23 cellular contexts compared by ENCODE assay signal in the genomic region with DNA sequence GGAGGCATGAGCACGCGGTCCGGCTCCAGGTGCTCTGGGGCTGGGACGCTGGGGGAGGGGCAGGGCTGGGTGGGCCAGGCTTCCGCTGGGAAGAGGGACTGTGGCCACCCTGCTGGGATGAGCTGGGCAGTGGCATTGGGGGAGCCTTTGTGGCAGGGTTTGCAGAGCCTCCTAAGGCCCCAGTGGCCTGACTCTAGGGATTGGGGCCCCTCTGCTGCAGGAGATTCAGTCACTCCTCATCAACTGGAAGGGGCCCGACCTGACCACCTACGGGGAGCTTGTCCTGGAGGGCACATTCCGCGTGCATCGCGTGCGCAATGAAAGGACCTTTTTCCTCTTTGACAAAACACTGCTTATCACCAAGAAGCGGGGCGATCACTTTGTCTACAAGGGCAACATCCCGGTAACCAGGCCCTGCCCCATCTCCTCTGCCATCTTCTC. TPM values are rescaled to one million over a fixed set of nuclear protein-coding genes. Genes with fewer than 3 reads are reported as not detected.
DNase-seq lines count a peak whose midpoint lies in the region; ATAC-seq, FAIRE-seq and TF ChIP-seq lines count a peak whose summit lies in the region.
"Had no signal": no experiment of that assay in that cellular context is flagged by ENCODE, and none has a peak within 500 bp of the region (broad histone marks: within the 10 kb centered on the region; RNA-seq: fewer than 3 reads in every experiment).

No MANE protein-coding gene starts in this region.

- no peak overlapping the region for H3K4me3 Mint-ChIP-seq in activated CD4-positive, alpha-beta memory T cell treated with anti-CD3 and anti-CD28 coated beads, Interleukin-2, amount 10 ng/mL, durations not matched to agents 7 days and 5 days
- H3K4me3 Mint-ChIP-seq in activated CD4-positive, alpha-beta memory T cell treated with anti-CD3 and anti-CD28 coated beads for 36 hours: no peak overlapping the region
- H3K4me3 Mint-ChIP-seq in Caco-2 (ENCODE audit: unreplicated experiment): no peak overlapping the region
- H3K4me3 Mint-ChIP-seq in effector memory CD8-positive, alpha-beta T cell: no peak overlapping the region
- H3K4me3 Mint-ChIP-seq in activated T-helper 1 cell treated with anti-CD3 and anti-CD28 coated beads, Interleukin-12 subunit alpha, Interleukin-12 subunit beta, Interleukin-2, Interleukin-4 antibody, amounts not matched to agents 30 ng/mL and 10 ng/mL and 1 ng/mL, durations not matched to agents 14 hours and 24 hours and 36 hours: no peak overlapping the region
- no peak overlapping the region for H3K4me3 Mint-ChIP-seq in activated naive CD4-positive, alpha-beta T cell treated with anti-CD3 and anti-CD28 coated beads for 36 hours
- H3K4me3 Mint-ChIP-seq: B cell had no signal

- peak overlapping the region; percentile 86 for H3K27ac ChIP-seq in neutrophil
- H3K27ac ChIP-seq: GM23248 had no signal

- no peaks in the 10 kb centered on the region for H3K27me3 Mint-ChIP-seq in activated CD4-positive, alpha-beta memory T cell treated with anti-CD3 and anti-CD28 coated beads, Interleukin-2, amount 10 ng/mL, durations not matched to agents 7 days and 5 days
- no peaks in the 10 kb centered on the region for H3K27me3 Mint-ChIP-seq in activated CD4-positive, alpha-beta memory T cell treated with anti-CD3 and anti-CD28 coated beads for 36 hours
- no peaks in the 10 kb centered on the region for H3K27me3 Mint-ChIP-seq in Caco-2 (ENCODE audit: insufficient read depth, unreplicated experiment)
- H3K27me3 Mint-ChIP-seq in effector memory CD8-positive, alpha-beta T cell: no peaks in the 10 kb centered on the region
- H3K27me3 Mint-ChIP-seq in activated T-helper 1 cell treated with anti-CD3 and anti-CD28 coated beads, Interleukin-12 subunit alpha, Interleukin-12 subunit beta, Interleukin-2, Interleukin-4 antibody, amounts not matched to agents 30 ng/mL and 10 ng/mL and 1 ng/mL, durations not matched to agents 14 hours and 24 hours and 36 hours (ENCODE audit: insufficient read depth): no peaks in the 10 kb centered on the region
- no peaks in the 10 kb centered on the region for H3K27me3 Mint-ChIP-seq in activated naive CD4-positive, alpha-beta T cell treated with anti-CD3 and anti-CD28 coated beads for 36 hours (ENCODE audit: low read depth)

- POLR2A ChIA-PET in activated CD4-positive, alpha-beta memory T cell treated with anti-CD3 and anti-CD28 coated beads, Interleukin-2, amount 10 ng/mL, durations not matched to agents 7 days and 5 days (lab: Charles Lee): no interaction called here
- POLR2A ChIA-PET in activated CD4-positive, alpha-beta memory T cell treated with anti-CD3 and anti-CD28 coated beads for 36 hours (lab: Charles Lee): no interaction called here
- POLR2A ChIA-PET in Caco-2 (lab: Charles Lee): no interaction called here

- no peak for DNase-seq in activated CD4-positive, alpha-beta memory T cell treated with anti-CD3 and anti-CD28 coated beads, Interleukin-2, amount 10 ng/mL, durations not matched to agents 7 days and 5 days
- DNase-seq in activated CD4-positive, alpha-beta memory T cell treated with anti-CD3 and anti-CD28 coated beads for 36 hours: no peak
- DNase-seq in Caco-2 (no peak), H54 (ENCODE audit: insufficient read length, low spot score) (no peak)
- no peak for DNase-seq in effector memory CD8-positive, alpha-beta T cell
- DNase-seq in activated T-helper 1 cell treated with anti-CD3 and anti-CD28 coated beads, Interleukin-12 subunit alpha, Interleukin-12 subunit beta, Interleukin-2, Interleukin-4 antibody, amounts not matched to agents 30 ng/mL and 10 ng/mL and 1 ng/mL, durations not matched to agents 14 hours and 24 hours and 36 hours (ENCODE audit: low spot score): no peak
- DNase-seq in activated naive CD4-positive, alpha-beta T cell treated with anti-CD3 and anti-CD28 coated beads for 36 hours: no peak
- DNase-seq: 8988T, COR-L47, GM23248, Kasumi-1, MG63, NCI-H1048, NCI-H1436, NCI-H2029, NCI-H345, NCI-H526, PC-3, RPMI8226 had no signal

- peaks cover 79% of the 10 kb centered on the region for H3K4me1 Mint-ChIP-seq in activated CD4-positive, alpha-beta memory T cell treated with anti-CD3 and anti-CD28 coated beads, Interleukin-2, amount 10 ng/mL, durations not matched to agents 7 days and 5 days
- H3K4me1 Mint-ChIP-seq in activated CD4-positive, alpha-beta memory T cell treated with anti-CD3 and anti-CD28 coated beads for 36 hours (ENCODE audit: low read depth): peaks cover 64% of the 10 kb centered on the region
- peaks cover under 1% of the 10 kb centered on the region for H3K4me1 Mint-ChIP-seq in Caco-2 (ENCODE audit: low read depth, unreplicated experiment)
- peaks cover 44 to 66% of the 10 kb centered on the region in 2 donors for H3K4me1 Mint-ChIP-seq in effector memory CD8-positive, alpha-beta T cell (ENCODE audit: low read depth in 2 of 2)
- H3K4me1 Mint-ChIP-seq in activated T-helper 1 cell treated with anti-CD3 and anti-CD28 coated beads, Interleukin-12 subunit alpha, Interleukin-12 subunit beta, Interleukin-2, Interleukin-4 antibody, amounts not matched to agents 30 ng/mL and 10 ng/mL and 1 ng/mL, durations not matched to agents 14 hours and 24 hours and 36 hours (ENCODE audit: low read depth): peaks cover 51% of the 10 kb centered on the region
- peaks cover 2% of the 10 kb centered on the region for H3K4me1 Mint-ChIP-seq in activated naive CD4-positive, alpha-beta T cell treated with anti-CD3 and anti-CD28 coated beads for 36 hours (ENCODE audit: low read depth)
- H3K4me1 Mint-ChIP-seq: B cell had no signal

- BruUV-seq in Caco-2 (replicated peaks; lab: Mats Ljungman, UMichigan): TSS peak; percentile 15

- no peak for ATAC-seq in effector memory CD8-positive, alpha-beta T cell (replicated peaks)
- ATAC-seq: HCT116, PC-3 had no signal

- H3K36me3 ChIP-seq in Caco-2 (ENCODE audit: control insufficient read depth, insufficient read depth, low read length) (peaks cover 16% of the 10 kb centered on the region), neutrophil (peaks cover 84% of the 10 kb centered on the region)
- H3K36me3 ChIP-seq: MG63 had no signal

- no peak for FAIRE-seq in H54 (lab: Jason Lieb, UNC)
- FAIRE-seq: G401.6 had no signal

- CTCF ChIA-PET in activated CD4-positive, alpha-beta memory T cell treated with anti-CD3 and anti-CD28 coated beads, Interleukin-2, amount 10 ng/mL, durations not matched to agents 7 days and 5 days (lab: Charles Lee): no interaction called here
- CTCF ChIA-PET in activated CD4-positive, alpha-beta memory T cell treated with anti-CD3 and anti-CD28 coated beads for 36 hours (lab: Charles Lee): no interaction called here
- CTCF ChIA-PET in Caco-2 (lab: Charles Lee): no interaction called here
- CTCF ChIA-PET in activated naive CD4-positive, alpha-beta T cell treated with anti-CD3 and anti-CD28 coated beads for 36 hours (lab: Charles Lee): no interaction called here

- peaks cover 84% of the 10 kb centered on the region for H3K36me3 Mint-ChIP-seq in activated CD4-positive, alpha-beta memory T cell treated with anti-CD3 and anti-CD28 coated beads, Interleukin-2, amount 10 ng/mL, durations not matched to agents 7 days and 5 days (ENCODE audit: low read depth)
- no peaks in the 10 kb centered on the region for H3K36me3 Mint-ChIP-seq in activated CD4-positive, alpha-beta memory T cell treated with anti-CD3 and anti-CD28 coated beads for 36 hours
- H3K36me3 Mint-ChIP-seq in Caco-2 (ENCODE audit: insufficient read depth, unreplicated experiment): peaks cover 70% of the 10 kb centered on the region
- H3K36me3 Mint-ChIP-seq in effector memory CD8-positive, alpha-beta T cell (ENCODE audit: insufficient read depth): peaks cover 51% of the 10 kb centered on the region
- H3K36me3 Mint-ChIP-seq in activated T-helper 1 cell treated with anti-CD3 and anti-CD28 coated beads, Interleukin-12 subunit alpha, Interleukin-12 subunit beta, Interleukin-2, Interleukin-4 antibody, amounts not matched to agents 30 ng/mL and 10 ng/mL and 1 ng/mL, durations not matched to agents 14 hours and 24 hours and 36 hours (ENCODE audit: low read depth): peaks cover 10% of the 10 kb centered on the region
- no peaks in the 10 kb centered on the region for H3K36me3 Mint-ChIP-seq in activated naive CD4-positive, alpha-beta T cell treated with anti-CD3 and anti-CD28 coated beads for 36 hours (ENCODE audit: low read depth)

- peaks cover 10% of the 10 kb centered on the region for H3K4me1 ChIP-seq in Caco-2
- H3K4me1 ChIP-seq in neutrophil (ENCODE audit: control insufficient read depth in 1 of 2, insufficient read depth in 1 of 2, low read depth in 1 of 2, low read length in 1 of 2): peaks cover 46% of the 10 kb centered on the region in 2 experiments

- H3K4me3 ChIP-seq in Caco-2 (ENCODE audit: low read depth, low read length) (no peak overlapping the region), neutrophil (ENCODE audit: low read depth in 1 of 2, low read length in 1 of 2) (no peak overlapping the region)
- H3K4me3 ChIP-seq: GM23248, MG63 had no signal

- H3K9me3 Mint-ChIP-seq in activated CD4-positive, alpha-beta memory T cell treated with anti-CD3 and anti-CD28 coated beads, Interleukin-2, amount 10 ng/mL, durations not matched to agents 7 days and 5 days: no peaks in the 10 kb centered on the region
- no peaks in the 10 kb centered on the region for H3K9me3 Mint-ChIP-seq in activated CD4-positive, alpha-beta memory T cell treated with anti-CD3 and anti-CD28 coated beads for 36 hours
- H3K9me3 Mint-ChIP-seq in Caco-2 (ENCODE audit: unreplicated experiment): no peaks in the 10 kb centered on the region
- no peaks in the 10 kb centered on the region for H3K9me3 Mint-ChIP-seq in effector memory CD8-positive, alpha-beta T cell
- no peaks in the 10 kb centered on the region for H3K9me3 Mint-ChIP-seq in activated T-helper 1 cell treated with anti-CD3 and anti-CD28 coated beads, Interleukin-12 subunit alpha, Interleukin-12 subunit beta, Interleukin-2, Interleukin-4 antibody, amounts not matched to agents 30 ng/mL and 10 ng/mL and 1 ng/mL, durations not matched to agents 14 hours and 24 hours and 36 hours
- no peaks in the 10 kb centered on the region for H3K9me3 Mint-ChIP-seq in activated naive CD4-positive, alpha-beta T cell treated with anti-CD3 and anti-CD28 coated beads for 36 hours

- H3K27me3 ChIP-seq in Caco-2 (replicated peaks; ENCODE audit: control insufficient read depth, insufficient read depth, low read length): no peaks in the 10 kb centered on the region
- no peaks in the 10 kb centered on the region for H3K27me3 ChIP-seq in neutrophil
- H3K27me3 ChIP-seq: MG63 had no signal

- intact Hi-C loops in activated CD4-positive, alpha-beta memory T cell treated with anti-CD3 and anti-CD28 coated beads for 36 hours (cut with micrococcal nuclease): no loop called here
- intact Hi-C loops in Caco-2 (cut with micrococcal nuclease; ENCODE audit: unreplicated experiment): no loop called here
- intact Hi-C loops in activated T-helper 1 cell treated with anti-CD3 and anti-CD28 coated beads, Interleukin-12 subunit alpha, Interleukin-12 subunit beta, Interleukin-2, Interleukin-4 antibody, amounts not matched to agents 30 ng/mL and 10 ng/mL and 1 ng/mL, durations not matched to agents 14 hours and 24 hours and 36 hours (cut with micrococcal nuclease): no loop called here
- intact Hi-C loops in activated naive CD4-positive, alpha-beta T cell treated with anti-CD3 and anti-CD28 coated beads for 36 hours (cut with micrococcal nuclease): no loop called here

- H3K9me3 ChIP-seq in Caco-2 (no peaks in the 10 kb centered on the region), neutrophil (no peaks in the 10 kb centered on the region)
- H3K9me3 ChIP-seq: MG63 had no signal

- H3K27ac Mint-ChIP-seq in activated CD4-positive, alpha-beta memory T cell treated with anti-CD3 and anti-CD28 coated beads, Interleukin-2, amount 10 ng/mL, durations not matched to agents 7 days and 5 days: peak overlapping the region; percentile 61
- no peak overlapping the region for H3K27ac Mint-ChIP-seq in activated CD4-positive, alpha-beta memory T cell treated with anti-CD3 and anti-CD28 coated beads for 36 hours
- peak overlapping the region; percentile 15 for H3K27ac Mint-ChIP-seq in Caco-2 (ENCODE audit: unreplicated experiment)
- H3K27ac Mint-ChIP-seq in effector memory CD8-positive, alpha-beta T cell: peak overlapping the region; percentile 54 to 91
- H3K27ac Mint-ChIP-seq in activated T-helper 1 cell treated with anti-CD3 and anti-CD28 coated beads, Interleukin-12 subunit alpha, Interleukin-12 subunit beta, Interleukin-2, Interleukin-4 antibody, amounts not matched to agents 30 ng/mL and 10 ng/mL and 1 ng/mL, durations not matched to agents 14 hours and 24 hours and 36 hours: no peak overlapping the region
- no peak overlapping the region for H3K27ac Mint-ChIP-seq in activated naive CD4-positive, alpha-beta T cell treated with anti-CD3 and anti-CD28 coated beads for 36 hours
- H3K27ac Mint-ChIP-seq: B cell had no signal

- TF ChIP-seq CTCF in Caco-2 (IDR thresholded peaks at IDR 0.05; ENCODE audit: insufficient read depth in 1 of 2, low read depth in 1 of 2, low read length in 1 of 2, severe bottlenecking in 1 of 2, unreplicated experiment in 1 of 2) (no peak), neutrophil (IDR thresholded peaks at IDR 0.05) (no peak)

- TF ChIP-seq POLR2A in H54 (IDR thresholded peaks at IDR 0.05; ENCODE audit: low read depth, low read length): no peak

RNA-seq across cellular contexts. Expression of gene PLEKHG3, which starts 26.9 kb away (rescaled TPM):
- 100 to 1,000 TPM; 126 to 133 TPM for total RNA-seq in activated CD4-positive, alpha-beta memory T cell treated with anti-CD3 and anti-CD28 coated beads, Interleukin-2, amount 10 ng/mL, durations not matched to agents 7 days and 5 days
- 10 to 100 TPM; 20.1 to 22.6 TPM for total RNA-seq in activated CD4-positive, alpha-beta memory T cell treated with anti-CD3 and anti-CD28 coated beads for 36 hours
- 85.9 and 90.8 TPM in 2 replicates for total RNA-seq in Caco-2 (2022)
- total RNA-seq in activated T-helper 1 cell treated with anti-CD3 and anti-CD28 coated beads, Interleukin-12 subunit alpha, Interleukin-12 subunit beta, Interleukin-2, Interleukin-4 antibody, amounts not matched to agents 30 ng/mL and 10 ng/mL and 1 ng/mL, durations not matched to agents 14 hours and 24 hours and 36 hours: 5.5 and 6.2 TPM in 2 replicates
- 1 to 10 TPM in 1 of 2 experiments, under 1 TPM in 1; 0.48 to 1.1 TPM for total RNA-seq in activated naive CD4-positive, alpha-beta T cell treated with anti-CD3 and anti-CD28 coated beads for 36 hours

Comparison
In these comparisons a context has a peak if more than half of its experiments do, and no peak if none do; other contexts are left out.
1. H3K27ac Mint-ChIP-seq: peak in activated CD4-positive, alpha-beta memory T cell treated with anti-CD3 and anti-CD28 coated beads, Interleukin-2, amount 10 ng/mL, durations not matched to agents 7 days and 5 days (single experiment), Caco-2 (single experiment) and effector memory CD8-positive, alpha-beta T cell (2 of 2); none in activated CD4-positive, alpha-beta memory T cell treated with anti-CD3 and anti-CD28 coated beads for 36 hours (single experiment), activated T-helper 1 cell treated with anti-CD3 and anti-CD28 coated beads, Interleukin-12 subunit alpha, Interleukin-12 subunit beta, Interleukin-2, Interleukin-4 antibody, amounts not matched to agents 30 ng/mL and 10 ng/mL and 1 ng/mL, durations not matched to agents 14 hours and 24 hours and 36 hours (single experiment) and activated naive CD4-positive, alpha-beta T cell treated with anti-CD3 and anti-CD28 coated beads for 36 hours (single experiment).